In the genomic region with DNA sequence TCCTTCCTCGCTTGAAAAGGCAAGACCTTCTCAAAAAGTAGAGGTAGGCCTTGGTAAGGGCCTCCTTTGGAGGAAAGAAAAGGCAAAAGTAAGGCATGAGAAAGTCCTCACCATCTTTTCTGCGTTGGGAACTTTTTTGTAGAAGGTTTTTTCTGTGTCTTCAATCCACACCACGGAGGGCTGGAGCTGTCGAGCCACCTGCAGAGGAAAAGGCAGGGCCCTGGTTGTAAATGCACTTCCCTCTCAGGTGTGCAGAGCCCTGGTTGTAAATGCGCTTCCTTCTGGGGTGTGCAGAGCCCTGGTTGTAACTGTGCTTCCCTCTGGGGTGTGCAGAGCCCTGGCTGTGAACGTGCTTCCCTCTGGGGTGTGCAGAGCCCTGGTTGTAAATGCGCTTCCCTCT, we compare ENCODE assay signal across 15 cellular contexts.
DNase-seq lines count a peak whose midpoint lies in the region; ATAC-seq and TF ChIP-seq lines count a peak whose summit lies in the region.
"Had no signal": no experiment of that assay in that cellular context is flagged by ENCODE, and none has a peak within 500 bp of the region (broad histone marks: within the 10 kb centered on the region; RNA-seq: fewer than 3 reads in every experiment).

No MANE protein-coding gene starts in this region.

- H3K79me2 ChIP-seq in OCI-LY7 (ENCODE audit: insufficient read depth, low read depth, low read length) = no peaks in the 10 kb centered on the region
- H3K79me2 ChIP-seq in parathyroid adenoma = no peaks in the 10 kb centered on the region

- peak overlapping the region in 1 of 11 experiments; percentile 0; a peak in 1 of 22 replicates for H3K9ac ChIP-seq in BLaER1 treated with 17β-estradiol and CSF1 and Interleukin-3, amounts not matched to agents 10 nM and 100 nM
- no peak overlapping the region for H3K9ac ChIP-seq in parathyroid adenoma

- peak overlapping the region; percentile 28 to 80 (median 67); a peak in 19 of 22 replicates for H3K4me2 ChIP-seq in BLaER1 treated with 17β-estradiol and CSF1 and Interleukin-3, amounts not matched to agents 10 nM and 100 nM
- H3K4me2 ChIP-seq in OCI-LY7 (ENCODE audit: low read length) (no peak overlapping the region), parathyroid adenoma (ENCODE audit: low read length) (no peak overlapping the region)

- peaks cover 6% of the 10 kb centered on the region for H3K27me3 Mint-ChIP-seq in endothelial cell (ENCODE audit: unreplicated experiment)
- peaks cover 3% of the 10 kb centered on the region for H3K27me3 Mint-ChIP-seq in activated T-helper 17 cell treated with anti-CD3 and anti-CD28 coated beads, Interleukin-2, amount 50 U/mL, for 72 hours

- peaks cover 0 to 7% (median 0%) of the 10 kb centered on the region in 11 experiments; a peak in 1 of 22 replicates for H3K9me3 ChIP-seq in BLaER1 treated with 17β-estradiol and CSF1 and Interleukin-3, amounts not matched to agents 10 nM and 100 nM (replicated peaks in 1 of 11)
- H3K9me3 ChIP-seq in OCI-LY7 (ENCODE audit: low read length) (no peaks in the 10 kb centered on the region), parathyroid adenoma (ENCODE audit: control insufficient read depth, low read length) (no peaks in the 10 kb centered on the region), BE2C (no peaks in the 10 kb centered on the region)
- H3K9me3 ChIP-seq: Caco-2, HAP-1 had no signal

- intact Hi-C loops in OCI-LY7 (cut with micrococcal nuclease; ENCODE audit: unreplicated experiment) (no loop called here), lower leg skin (cut with DNase I; ENCODE audit: low total_unique reads) (no loop called here)

- no peak overlapping the region for H3K27ac ChIP-seq in BLaER1 treated with 17β-estradiol and CSF1 and Interleukin-3, amounts not matched to agents 10 nM and 100 nM
- H3K27ac ChIP-seq in OCI-LY7 (ENCODE audit: low read depth, low read length, poor library complexity, severe bottlenecking) = no peak overlapping the region
- H3K27ac ChIP-seq in parathyroid adenoma = no peak overlapping the region
- H3K27ac ChIP-seq: C4-2B had no signal

- TF ChIP-seq POLR2A in lower leg skin (IDR thresholded peaks at IDR 0.05) = no peak

- CTCF ChIA-PET in OCI-LY7 (lab: Charles Lee; ENCODE audit: unreplicated experiment) = no interaction called here

- peak overlapping the region; percentile 76 for H3K27ac Mint-ChIP-seq in endothelial cell (ENCODE audit: unreplicated experiment)
- no peak overlapping the region for H3K27ac Mint-ChIP-seq in activated T-helper 17 cell treated with anti-CD3 and anti-CD28 coated beads, Interleukin-2, amount 50 U/mL, for 72 hours
- H3K27ac Mint-ChIP-seq: CD4-positive, alpha-beta T cell had no signal

- H3K36me3 ChIP-seq in BLaER1 treated with 17β-estradiol and CSF1 and Interleukin-3, amounts not matched to agents 10 nM and 100 nM = no peaks in the 10 kb centered on the region
- H3K36me3 ChIP-seq in OCI-LY7 (ENCODE audit: insufficient read depth, low read length) (no peaks in the 10 kb centered on the region), parathyroid adenoma (ENCODE audit: control insufficient read depth, insufficient read depth, low read length) (no peaks in the 10 kb centered on the region), BE2C (no peaks in the 10 kb centered on the region)
- H3K36me3 ChIP-seq: HAP-1 had no signal

- WGBS in lower leg skin, 2 donors = 83 to 84% methylated on average over 7 of the region's 7 CpGs

- no peak for ATAC-seq in activated T-helper 17 cell treated with anti-CD3 and anti-CD28 coated beads, Interleukin-2, amount 50 U/mL, for 72 hours (replicated peaks)
- ATAC-seq: HepG2 had no signal

- H3K36me3 Mint-ChIP-seq in endothelial cell (ENCODE audit: low read depth, unreplicated experiment) = peaks cover 15% of the 10 kb centered on the region
- H3K36me3 Mint-ChIP-seq in activated T-helper 17 cell treated with anti-CD3 and anti-CD28 coated beads, Interleukin-2, amount 50 U/mL, for 72 hours (ENCODE audit: low read depth) = no peaks in the 10 kb centered on the region

- no peaks in the 10 kb centered on the region; a peak in 1 of 22 replicates for H3K27me3 ChIP-seq in BLaER1 treated with 17β-estradiol and CSF1 and Interleukin-3, amounts not matched to agents 10 nM and 100 nM
- H3K27me3 ChIP-seq in parathyroid adenoma (ENCODE audit: control insufficient read depth, insufficient read depth, low read length) (no peaks in the 10 kb centered on the region), BE2C (peaks cover 15% of the 10 kb centered on the region)

- no peaks in the 10 kb centered on the region for H3K9me3 Mint-ChIP-seq in endothelial cell (ENCODE audit: unreplicated experiment)
- H3K9me3 Mint-ChIP-seq in activated T-helper 17 cell treated with anti-CD3 and anti-CD28 coated beads, Interleukin-2, amount 50 U/mL, for 72 hours = no peaks in the 10 kb centered on the region
- H3K9me3 Mint-ChIP-seq: CD4-positive, alpha-beta T cell had no signal

- BruUV-seq in OCI-LY7 (replicated peaks; lab: Mats Ljungman, UMichigan) = no TSS peak

- H4K20me1 ChIP-seq in BLaER1 treated with 17β-estradiol and CSF1 and Interleukin-3, amounts not matched to agents 10 nM and 100 nM = 0 out of 22 replicates have a peak, but pooled peaks cover 0 to 5% (median 0%) of the 10 kb centered on the region in 11 experiments
- H4K20me1 ChIP-seq in OCI-LY7 (ENCODE audit: insufficient read depth, low read length) = no peaks in the 10 kb centered on the region

- peaks cover 12 to 45% (median 40%) of the 10 kb centered on the region in 10 experiments for H3K4me1 ChIP-seq in BLaER1 treated with 17β-estradiol and CSF1 and Interleukin-3, amounts not matched to agents 10 nM and 100 nM
- H3K4me1 ChIP-seq in OCI-LY7 (ENCODE audit: insufficient read depth, low read length, poor library complexity, severe bottlenecking) (peaks cover 5% of the 10 kb centered on the region), parathyroid adenoma (no peaks in the 10 kb centered on the region), BE2C (no peaks in the 10 kb centered on the region)
- H3K4me1 ChIP-seq: Caco-2, HAP-1 had no signal

- H3K4me1 Mint-ChIP-seq in endothelial cell (ENCODE audit: unreplicated experiment) = peaks cover 50% of the 10 kb centered on the region
- H3K4me1 Mint-ChIP-seq in activated T-helper 17 cell treated with anti-CD3 and anti-CD28 coated beads, Interleukin-2, amount 50 U/mL, for 72 hours = no peaks in the 10 kb centered on the region

- no peak overlapping the region; the same call in 1 of the 2 replicates for H2AFZ ChIP-seq in OCI-LY7 (ENCODE audit: low read length)
- peak overlapping the region; percentile 46 for H2AFZ ChIP-seq in parathyroid adenoma

- H3K4me3 ChIP-seq in BLaER1 treated with 17β-estradiol and CSF1 and Interleukin-3, amounts not matched to agents 10 nM and 100 nM = no peak overlapping the region
- H3K4me3 ChIP-seq in OCI-LY7 (ENCODE audit: low read depth, low read length, poor library complexity, severe bottlenecking) (no peak overlapping the region), parathyroid adenoma (ENCODE audit: low read depth, low read length) (no peak overlapping the region), BE2C (ENCODE audit: low read depth, low read length) (no peak overlapping the region), lower leg skin (ENCODE audit: low read depth, poor library complexity, severe bottlenecking) (no peak overlapping the region)
- H3K4me3 ChIP-seq: HAP-1 had no signal

- POLR2A ChIA-PET in OCI-LY7 (lab: Charles Lee) = interaction anchor here (0.6 kb wide), 1 partner anchor 354 kb away, joined by 3 read pairs; no protein-coding TSS in a partner anchor

- TF ChIP-seq CTCF in OCI-LY7 (conservative IDR thresholded peaks at IDR 0.05; ENCODE audit: low read length) = no peak
- TF ChIP-seq CTCF in endothelial cell (IDR thresholded peaks at IDR 0.05; ENCODE audit: unreplicated experiment) = no peak
- TF ChIP-seq CTCF in parathyroid adenoma (IDR thresholded peaks at IDR 0.05) = no peak
- no peak for TF ChIP-seq CTCF in BE2C (IDR thresholded peaks at IDR 0.05; ENCODE audit: low read depth, low read length)
- TF ChIP-seq CTCF in lower leg skin (IDR thresholded peaks at IDR 0.05) = no peak

- DNase-seq in OCI-LY7 (ENCODE audit: low spot score) (peak; percentile 25), endothelial cell (ENCODE audit: low spot score) (no peak), BE2C (no peak), HuH-7.5 (ENCODE audit: low spot score) (no peak), lower leg skin (ENCODE audit: low spot score in 2 of 2) (no peak)
- DNase-seq: 8988T; Caco-2; CD4-positive, alpha-beta T cell; GOT3 had no signal

- H3K4me3 Mint-ChIP-seq in endothelial cell (ENCODE audit: unreplicated experiment) = no peak overlapping the region
- H3K4me3 Mint-ChIP-seq in activated T-helper 17 cell treated with anti-CD3 and anti-CD28 coated beads, Interleukin-2, amount 50 U/mL, for 72 hours = no peak overlapping the region
- H3K4me3 Mint-ChIP-seq: CD4-positive, alpha-beta T cell had no signal

- no peaks in the 10 kb centered on the region for H3K9me2 ChIP-seq in OCI-LY7 (ENCODE audit: insufficient read depth, low read length)

Comparison
In these comparisons a context has a peak if more than half of its experiments do, and no peak if none do; other contexts are left out.
1. H3K4me2 ChIP-seq: peak in BLaER1 treated with 17β-estradiol and CSF1 and Interleukin-3, amounts not matched to agents 10 nM and 100 nM (11 of 11); none in OCI-LY7 (single experiment) and parathyroid adenoma (single experiment).